ENCODE assay signal across 8 cellular contexts in genomic region chr14:23301288-23301968, GRCh38. TPM values are rescaled to one million over a fixed set of nuclear protein-coding genes. Genes with fewer than 3 reads are reported as not detected.
DNase-seq lines count a peak whose midpoint lies in the region; ATAC-seq and TF ChIP-seq lines count a peak whose summit lies in the region.

No MANE protein-coding gene starts in this region.

- peak overlapping the region; percentile 99 for H3K4me3 Mint-ChIP-seq in type B pancreatic cell

- DNase-seq in NCI-H1105 (lab: John Stamatoyannopoulos, UW) (peak; percentile 100), SKM-1 treated with dmso at 0.1 percent for 144 hours (lab: John Stamatoyannopoulos, UW; ENCODE audit: unreplicated experiment) (peak; percentile 88), cardiac septum (ENCODE audit: low spot score) (peak; percentile 99), pons (ENCODE audit: low spot score) (peak; percentile 99), type B pancreatic cell (ENCODE audit: extremely low spot score, unreplicated experiment) (peak; percentile 100)
- peak; percentile 90 for DNase-seq in activated naive CD8-positive, alpha-beta T cell treated with anti-CD3 and anti-CD28 coated beads, Interleukin-2, amount 50 U/mL, for 16 hours (ENCODE audit: low read depth, low spot score)

- H3K9me3 Mint-ChIP-seq in type B pancreatic cell: no peaks in the 10 kb centered on the region

- H3K27ac Mint-ChIP-seq in type B pancreatic cell: peak overlapping the region; percentile 96

- intact Hi-C loops in cardiac septum (cut with DNase I): loop anchor here (2.0 to 10.0 kb wide), 3 partner anchors 15 to 256 kb away; partner anchors contain the start of genes ACIN1, C14orf119, HOMEZ and THTPA

- peak; percentile 79 for ATAC-seq in HG02678 (IDR thresholded peaks at IDR 0.05; ENCODE audit: unreplicated experiment)

- H3K27me3 Mint-ChIP-seq in type B pancreatic cell: no peaks in the 10 kb centered on the region

- H3K4me1 Mint-ChIP-seq in type B pancreatic cell (ENCODE audit: unreplicated experiment): peaks cover 17% of the 10 kb centered on the region

- TF ChIP-seq CTCF in GM12873 (IDR thresholded peaks at IDR 0.05; ENCODE audit: insufficient read depth, low read depth, low read length, missing control alignments) (peak; percentile 70), type B pancreatic cell (conservative IDR thresholded peaks at IDR 0.05) (peak; percentile 82)

- no peaks in the 10 kb centered on the region for H3K36me3 Mint-ChIP-seq in type B pancreatic cell

RNA-seq across cellular contexts. Expression of gene PPP1R3E, which starts 1.2 kb away (rescaled TPM):
- total RNA-seq in cardiac septum (6.2 TPM), type B pancreatic cell (ENCODE audit: low replicate concordance) (10.1 and 16.7 TPM in 2 replicates)

RNA-seq across cellular contexts. Expression of gene BCL2L2, which starts 5.2 kb away (rescaled TPM):
- total RNA-seq in cardiac septum (48.2 TPM), type B pancreatic cell (ENCODE audit: low replicate concordance) (21.0 and 22.5 TPM in 2 replicates)

RNA-seq across cellular contexts. Expression of gene HOMEZ, which starts 15.5 kb away (rescaled TPM):
- total RNA-seq in cardiac septum (9.0 TPM), type B pancreatic cell (ENCODE audit: low replicate concordance) (15.9 and 19.5 TPM in 2 replicates)

RNA-seq across cellular contexts. Expression of gene PABPN1, which starts 19.8 kb away (rescaled TPM):
- total RNA-seq in cardiac septum: 82.9 TPM
- 202 and 337 TPM in 2 replicates for total RNA-seq in type B pancreatic cell (ENCODE audit: low replicate concordance)

RNA-seq across cellular contexts. Expression of gene SLC22A17, which starts 51.3 kb away (rescaled TPM):
- total RNA-seq in cardiac septum: 10.6 TPM
- 16.8 and 52.5 TPM in 2 replicates for total RNA-seq in type B pancreatic cell (ENCODE audit: low replicate concordance)

Comparison
In these comparisons a context has a peak if more than half of its experiments do, and no peak if none do; other contexts are left out.
1. Peak in every context shown above with its lines: DNase-seq and ATAC-seq.